In genomic region chr3:147903037-147903436, GRCh38 we compare ENCODE assay signal across 1 cellular context.
TF ChIP-seq lines count a peak whose summit lies in the region.

No MANE protein-coding gene starts in this region.

TF ChIP-seq in GM23338, 12 proteins besides CTCF, POLR2A, EP300 and RAD21 (continued from another document):
- TF ChIP-seq REST (IDR thresholded peaks at IDR 0.05; ENCODE audit: unreplicated experiment) (no peak), STAT1 (IDR thresholded peaks at IDR 0.05; ENCODE audit: unreplicated experiment) (no peak), ZNF114 (CRISPR knock-in tag; IDR thresholded peaks at IDR 0.05) (no peak), EZH2 (IDR thresholded peaks at IDR 0.05; ENCODE audit: low read depth, unreplicated experiment) (no peak), ETS1 (IDR thresholded peaks at IDR 0.05) (no peak)
